In genomic region chrX:16435399-16435986, GRCh38 we compare ENCODE assay signal across 32 cellular contexts.
"Had no signal": no experiment of that assay in that cellular context is flagged by ENCODE, and none has a peak within 500 bp of the region (broad histone marks: within the 10 kb centered on the region; RNA-seq: fewer than 3 reads in every experiment).

No MANE protein-coding gene starts in this region.

- H3K36me3 ChIP-seq: ascending aorta, brain microvascular endothelial cell, breast epithelium had no signal

- DNase-seq: activated B cell treated with CpG ODN at 0.5 μM for 24 hours; activated CD4-positive, alpha-beta memory T cell treated with anti-CD3 and anti-CD28 coated beads for 36 hours; activated CD4-positive, alpha-beta T cell treated with anti-CD3 and anti-CD28 coated beads for 4 hours; activated CD4-positive, alpha-beta T cell treated with anti-CD3 and anti-CD28 coated beads, Interleukin-2, amount 10 ng/mL, durations not matched to agents 24 days and 14 days; activated CD4-positive, alpha-beta T cell treated with anti-CD3 and anti-CD28 coated beads, Interleukin-2, amount 50 U/mL, for 1 hour; activated CD4-positive, alpha-beta T cell treated with anti-CD3 and anti-CD28 coated beads, Interleukin-2, amount 50 U/mL, for 4 hours; activated CD4-positive, CD25-positive, alpha-beta regulatory T cell treated with anti-CD3 and anti-CD28 coated beads, Interleukin-2, amount 50 U/mL, for 72 hours; activated CD8-positive, alpha-beta memory T cell treated with anti-CD3 and anti-CD28 coated beads for 24 hours; activated CD8-positive, alpha-beta memory T cell treated with anti-CD3 and anti-CD28 coated beads, Interleukin-2, amount 10 ng/mL, durations not matched to agents 7 days and 5 days; activated CD8-positive, alpha-beta memory T cell treated with anti-CD3 and anti-CD28 coated beads, Interleukin-2, amount 50 U/mL, for 48 hours; activated CD8-positive, alpha-beta T cell treated with anti-CD3 and anti-CD28 coated beads, Interleukin-2, amount 10 ng/mL, durations not matched to agents 7 days and 5 days; activated effector memory CD4-positive, alpha-beta T cell treated with Interleukin-2 at 50 U/mL for 16 hours; activated gamma-delta T cell; activated naive CD4-positive, alpha-beta T cell treated with anti-CD3 and anti-CD28 coated beads, Interleukin-2, amount 10 ng/mL, durations not matched to agents 7 days and 5 days; activated naive CD4-positive, alpha-beta T cell treated with Interleukin-2 at 50 U/mL for 16 hours; activated naive CD8-positive, alpha-beta T cell treated with anti-CD3 and anti-CD28 coated beads, Interleukin-2, amount 10 ng/mL, durations not matched to agents 7 days and 5 days; activated naive CD8-positive, alpha-beta T cell treated with anti-CD3 and anti-CD28 coated beads, Interleukin-2, amount 50 U/mL, for 24 hours; activated T-cell treated with anti-CD3 and anti-CD28 coated beads, Interleukin-2, amount 50 U/mL, for 1 hour; activated T-cell treated with anti-CD3 and anti-CD28 coated beads, Interleukin-2, amount 50 U/mL, for 4 hours; amygdala; anterior cingulate cortex; body of pancreas; brain microvascular endothelial cell; central memory CD4-positive, alpha-beta T cell; T-helper 1 cell; T-helper 2 cell; T-helper 9 cell had no signal

- H3K27me3 ChIP-seq: ascending aorta, body of pancreas, brain microvascular endothelial cell had no signal

- H3K4me1 ChIP-seq: ascending aorta, body of pancreas, breast epithelium had no signal

- H3K4me3 ChIP-seq: ascending aorta, body of pancreas, breast epithelium had no signal

- FAIRE-seq: colon, TTC549 had no signal

- H3K27ac ChIP-seq: ascending aorta, body of pancreas, brain microvascular endothelial cell, breast epithelium, VCaP had no signal

- H3K9me3 ChIP-seq: ascending aorta, body of pancreas, breast epithelium had no signal

- ATAC-seq: activated CD8-positive, alpha-beta memory T cell treated with anti-CD3 and anti-CD28 coated beads, Interleukin-2, amount 10 ng/mL, durations not matched to agents 7 days and 5 days; activated CD8-positive, alpha-beta T cell treated with anti-CD3 and anti-CD28 coated beads, Interleukin-2, amount 10 ng/mL, durations not matched to agents 7 days and 5 days; activated naive CD8-positive, alpha-beta T cell treated with anti-CD3 and anti-CD28 coated beads, Interleukin-2, amount 50 U/mL, for 24 hours; activated T-cell treated with anti-CD3 and anti-CD28 coated beads, Interleukin-2, amount 50 U/mL, for 4 hours; body of pancreas had no signal
